In the genomic region with DNA sequence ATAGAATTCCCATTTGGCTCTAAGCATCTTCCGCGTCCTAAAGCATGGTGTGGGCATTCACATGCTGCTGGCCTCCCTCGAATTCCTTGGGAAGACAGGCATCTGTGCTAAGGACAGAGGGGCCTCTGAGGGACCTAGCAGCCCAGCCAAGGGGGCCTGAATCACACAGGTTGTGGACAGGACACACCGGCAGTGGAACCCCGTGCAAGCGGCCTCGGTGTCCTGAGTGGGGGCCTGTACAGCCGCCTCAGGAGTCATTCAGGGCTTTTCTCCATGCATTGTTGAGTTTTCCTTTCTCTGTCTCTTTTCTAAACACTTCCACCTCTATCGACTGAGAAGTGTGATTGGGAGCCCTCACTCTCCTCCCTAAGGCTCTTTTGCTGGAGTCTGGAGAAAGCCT, we compare ENCODE assay signal across 38 cellular contexts. TPM values are rescaled to one million over a fixed set of nuclear protein-coding genes. Genes with fewer than 3 reads are reported as not detected.
"Had no signal": no experiment of that assay in that cellular context is flagged by ENCODE, and none has a peak within 500 bp of the region (broad histone marks: within the 10 kb centered on the region; RNA-seq: fewer than 3 reads in every experiment).

No MANE protein-coding gene starts in this region.

- H3K9me3 ChIP-seq: adrenal gland, body of pancreas, breast epithelium had no signal

- H3K27me3 Mint-ChIP-seq: activated naive CD8-positive, alpha-beta T cell treated with anti-CD3 and anti-CD28 coated beads for 36 hours had no signal

- DNase-seq: activated B cell treated with CpG ODN at 0.5 μM for 24 hours; activated CD4-positive, alpha-beta memory T cell treated with anti-CD3 and anti-CD28 coated beads for 36 hours; activated CD4-positive, alpha-beta T cell treated with anti-CD3 and anti-CD28 coated beads for 4 hours; activated CD4-positive, alpha-beta T cell treated with anti-CD3 and anti-CD28 coated beads, Interleukin-2, amount 50 U/mL, for 1 hour; activated CD4-positive, alpha-beta T cell treated with anti-CD3 and anti-CD28 coated beads, Interleukin-2, amount 50 U/mL, for 4 hours; activated CD4-positive, CD25-positive, alpha-beta regulatory T cell treated with anti-CD3 and anti-CD28 coated beads, Interleukin-2, amount 50 U/mL, for 72 hours; activated CD8-positive, alpha-beta memory T cell treated with anti-CD3 and anti-CD28 coated beads, Interleukin-2, amount 50 U/mL, for 4 hours; activated CD8-positive, alpha-beta T cell treated with anti-CD3 and anti-CD28 coated beads for 36 hours; activated effector memory CD4-positive, alpha-beta T cell treated with anti-CD3 and anti-CD28 coated beads, Interleukin-2, amount 50 U/mL, for 16 hours; activated gamma-delta T cell treated with Interleukin-2 at 50 U/mL for 16 hours; activated naive CD4-positive, alpha-beta T cell; activated naive CD4-positive, alpha-beta T cell treated with anti-CD3 and anti-CD28 coated beads for 36 hours; activated naive CD4-positive, alpha-beta T cell treated with anti-CD3 and anti-CD28 coated beads, Interleukin-2, amount 50 U/mL, for 16 hours; activated naive CD8-positive, alpha-beta T cell treated with anti-CD3 and anti-CD28 coated beads for 36 hours; activated T-cell treated with anti-CD3 and anti-CD28 coated beads for 4 hours; activated T-cell treated with anti-CD3 and anti-CD28 coated beads, Interleukin-2, amount 50 U/mL, for 1 hour; activated T-cell treated with anti-CD3 and anti-CD28 coated beads, Interleukin-2, amount 50 U/mL, for 4 hours; activated T-cell treated with anti-CD3 and anti-CD28 coated beads, Interleukin-2, amount 50 U/mL, for 72 hours; adrenal gland; amniotic stem cell; aorta; body of pancreas; brain microvascular endothelial cell; central memory CD4-positive, alpha-beta T cell; T-helper 1 cell; T-helper 2 cell; T-helper 9 cell had no signal

- H3K36me3 ChIP-seq: adrenal gland, brain microvascular endothelial cell, breast epithelium had no signal

- H3K4me3 Mint-ChIP-seq: activated B cell treated with CpG ODN at 0.5 μM for 24 hours; activated CD4-positive, alpha-beta memory T cell treated with anti-CD3 and anti-CD28 coated beads for 36 hours; activated CD4-positive, alpha-beta T cell treated with anti-CD3 and anti-CD28 coated beads, Interleukin-2, amount 10 ng/mL, durations not matched to agents 24 days and 14 days; activated CD8-positive, alpha-beta T cell treated with anti-CD3 and anti-CD28 coated beads for 36 hours; activated naive CD4-positive, alpha-beta T cell treated with anti-CD3 and anti-CD28 coated beads for 36 hours; activated naive CD8-positive, alpha-beta T cell treated with anti-CD3 and anti-CD28 coated beads for 36 hours; activated T-cell treated with anti-CD3 and anti-CD28 coated beads, Interleukin-2, amount 50 U/mL, for 4 hours; activated T-cell treated with anti-CD3 and anti-CD28 coated beads, Interleukin-2, amount 50 U/mL, for 72 hours; activated T-helper 1 cell treated with anti-CD3 and anti-CD28 coated beads, Interleukin-12 subunit alpha, Interleukin-12 subunit beta, Interleukin-2, Interleukin-4 antibody, amounts not matched to agents 30 ng/mL and 10 ng/mL and 1 ng/mL, durations not matched to agents 14 hours and 24 hours and 36 hours; activated T-helper 17 cell treated with anti-CD3 and anti-CD28 coated beads, Interleukin-2, amount 50 U/mL, for 72 hours; T-helper 1 cell treated with Interleukin-12 subunit alpha and Interleukin-12 subunit beta and Interleukin-4 antibody, amounts not matched to agents 30 μg/mL and 1 μg/mL, for 36 hours; T-helper 2 cell treated with Interferon-gamma antibody and Interleukin-4, amounts not matched to agents 5 μg/mL and 100 μg/mL, for 36 hours had no signal

- H3K4me1 ChIP-seq: adrenal gland, body of pancreas, breast epithelium had no signal

- ATAC-seq: activated CD8-positive, alpha-beta T cell treated with anti-CD3 and anti-CD28 coated beads for 36 hours; activated naive CD4-positive, alpha-beta T cell treated with anti-CD3 and anti-CD28 coated beads, Interleukin-2, amount 50 U/mL, for 72 hours; activated T-cell treated with anti-CD3 and anti-CD28 coated beads, Interleukin-2, amount 50 U/mL, for 4 hours; activated T-cell treated with anti-CD3 and anti-CD28 coated beads, Interleukin-2, amount 50 U/mL, for 72 hours; activated T-helper 17 cell treated with anti-CD3 and anti-CD28 coated beads, Interleukin-2, amount 50 U/mL, for 72 hours; body of pancreas had no signal

- H3K9me3 Mint-ChIP-seq: activated B cell treated with CpG ODN at 0.5 μM for 24 hours; activated CD4-positive, alpha-beta memory T cell treated with anti-CD3 and anti-CD28 coated beads for 36 hours; activated CD4-positive, alpha-beta T cell treated with anti-CD3 and anti-CD28 coated beads, Interleukin-2, amount 10 ng/mL, durations not matched to agents 24 days and 14 days; activated CD8-positive, alpha-beta T cell treated with anti-CD3 and anti-CD28 coated beads for 36 hours; activated naive CD4-positive, alpha-beta T cell treated with anti-CD3 and anti-CD28 coated beads for 36 hours; activated naive CD4-positive, alpha-beta T cell treated with anti-CD3 and anti-CD28 coated beads, Interleukin-2, amount 50 U/mL, for 72 hours; activated naive CD8-positive, alpha-beta T cell treated with anti-CD3 and anti-CD28 coated beads for 36 hours; activated T-cell treated with anti-CD3 and anti-CD28 coated beads, Interleukin-2, amount 50 U/mL, for 4 hours; activated T-cell treated with anti-CD3 and anti-CD28 coated beads, Interleukin-2, amount 50 U/mL, for 72 hours; activated T-helper 1 cell treated with anti-CD3 and anti-CD28 coated beads, Interleukin-12 subunit alpha, Interleukin-12 subunit beta, Interleukin-2, Interleukin-4 antibody, amounts not matched to agents 30 ng/mL and 10 ng/mL and 1 ng/mL, durations not matched to agents 14 hours and 24 hours and 36 hours; activated T-helper 17 cell treated with anti-CD3 and anti-CD28 coated beads, Interleukin-2, amount 50 U/mL, for 72 hours; T-helper 1 cell treated with Interleukin-12 subunit alpha and Interleukin-12 subunit beta and Interleukin-4 antibody, amounts not matched to agents 30 μg/mL and 1 μg/mL, for 36 hours; T-helper 2 cell treated with Interferon-gamma antibody and Interleukin-4, amounts not matched to agents 5 μg/mL and 100 μg/mL, for 36 hours had no signal

- H3K27ac ChIP-seq: adrenal gland, body of pancreas, brain microvascular endothelial cell, breast epithelium, VCaP had no signal

- H3K27me3 ChIP-seq: body of pancreas, brain microvascular endothelial cell, breast epithelium had no signal

- H3K27ac Mint-ChIP-seq: activated B cell treated with CpG ODN at 0.5 μM for 24 hours; activated CD4-positive, alpha-beta memory T cell treated with anti-CD3 and anti-CD28 coated beads for 36 hours; activated CD4-positive, alpha-beta T cell treated with anti-CD3 and anti-CD28 coated beads, Interleukin-2, amount 10 ng/mL, durations not matched to agents 24 days and 14 days; activated CD8-positive, alpha-beta T cell treated with anti-CD3 and anti-CD28 coated beads for 36 hours; activated naive CD4-positive, alpha-beta T cell treated with anti-CD3 and anti-CD28 coated beads for 36 hours; activated naive CD4-positive, alpha-beta T cell treated with anti-CD3 and anti-CD28 coated beads, Interleukin-2, amount 50 U/mL, for 72 hours; activated naive CD8-positive, alpha-beta T cell treated with anti-CD3 and anti-CD28 coated beads for 36 hours; activated T-cell treated with anti-CD3 and anti-CD28 coated beads, Interleukin-2, amount 50 U/mL, for 72 hours; activated T-helper 1 cell treated with anti-CD3 and anti-CD28 coated beads, Interleukin-12 subunit alpha, Interleukin-12 subunit beta, Interleukin-2, Interleukin-4 antibody, amounts not matched to agents 30 ng/mL and 10 ng/mL and 1 ng/mL, durations not matched to agents 14 hours and 24 hours and 36 hours; activated T-helper 17 cell treated with anti-CD3 and anti-CD28 coated beads, Interleukin-2, amount 50 U/mL, for 72 hours; T-helper 1 cell treated with Interleukin-12 subunit alpha and Interleukin-12 subunit beta and Interleukin-4 antibody, amounts not matched to agents 30 μg/mL and 1 μg/mL, for 36 hours; T-helper 2 cell treated with Interferon-gamma antibody and Interleukin-4, amounts not matched to agents 5 μg/mL and 100 μg/mL, for 36 hours had no signal

- H3K36me3 Mint-ChIP-seq: activated CD4-positive, alpha-beta memory T cell treated with anti-CD3 and anti-CD28 coated beads for 36 hours; activated naive CD4-positive, alpha-beta T cell treated with anti-CD3 and anti-CD28 coated beads, Interleukin-2, amount 50 U/mL, for 72 hours; activated naive CD8-positive, alpha-beta T cell treated with anti-CD3 and anti-CD28 coated beads for 36 hours had no signal

- H3K4me1 Mint-ChIP-seq: activated B cell treated with CpG ODN at 0.5 μM for 24 hours; activated CD4-positive, alpha-beta T cell treated with anti-CD3 and anti-CD28 coated beads, Interleukin-2, amount 10 ng/mL, durations not matched to agents 24 days and 14 days; activated naive CD8-positive, alpha-beta T cell treated with anti-CD3 and anti-CD28 coated beads for 36 hours; activated T-helper 17 cell treated with anti-CD3 and anti-CD28 coated beads, Interleukin-2, amount 50 U/mL, for 72 hours had no signal

- H3K4me3 ChIP-seq: adrenal gland, body of pancreas, breast epithelium had no signal

RNA-seq across cellular contexts. Expression of gene SMIM21, which starts 44.3 kb away (rescaled TPM):
- total RNA-seq: activated B cell treated with CpG ODN at 0.5 μM for 24 hours; activated CD4-positive, alpha-beta memory T cell treated with anti-CD3 and anti-CD28 coated beads for 36 hours; activated CD4-positive, alpha-beta T cell treated with anti-CD3 and anti-CD28 coated beads, Interleukin-2, amount 10 ng/mL, durations not matched to agents 24 days and 14 days; activated CD8-positive, alpha-beta memory T cell treated with anti-CD3 and anti-CD28 coated beads for 36 hours; activated CD8-positive, alpha-beta T cell treated with anti-CD3 and anti-CD28 coated beads for 36 hours; activated naive CD4-positive, alpha-beta T cell treated with anti-CD3 and anti-CD28 coated beads for 36 hours; activated naive CD4-positive, alpha-beta T cell treated with anti-CD3 and anti-CD28 coated beads, Interleukin-2, amount 50 U/mL, for 72 hours; activated naive CD8-positive, alpha-beta T cell treated with anti-CD3 and anti-CD28 coated beads for 36 hours; activated T-cell treated with anti-CD3 and anti-CD28 coated beads, Interleukin-2, amount 50 U/mL, for 4 hours; activated T-cell treated with anti-CD3 and anti-CD28 coated beads, Interleukin-2, amount 50 U/mL, for 72 hours; activated T-helper 1 cell treated with anti-CD3 and anti-CD28 coated beads, Interleukin-12 subunit alpha, Interleukin-12 subunit beta, Interleukin-2, Interleukin-4 antibody, amounts not matched to agents 30 ng/mL and 10 ng/mL and 1 ng/mL, durations not matched to agents 14 hours and 24 hours and 36 hours; activated T-helper 17 cell treated with anti-CD3 and anti-CD28 coated beads, Interleukin-2, amount 50 U/mL, for 72 hours; adrenal gland; aorta; astrocyte; body of pancreas; breast epithelium; cardiac septum had no signal
- polyA plus RNA-seq: adrenal gland, aorta had no signal
